ENCODE assay signal across 8 cellular contexts in genomic region chr16:11914759-11915643, GRCh38. TPM values are rescaled to one million over a fixed set of nuclear protein-coding genes. Genes with fewer than 3 reads are reported as not detected.
A peak's percentile ranks its signal among the peaks of the same experiment; 100 is the strongest.
DNase-seq lines count a peak whose midpoint lies in the region; ATAC-seq and TF ChIP-seq lines count a peak whose summit lies in the region.

No MANE protein-coding gene starts in this region.

- H3K9me2 ChIP-seq in OCI-LY1 (ENCODE audit: low read depth, low read length): no peaks in the 10 kb centered on the region

- peak overlapping the region; percentile 86 for H3K9ac ChIP-seq in OCI-LY1 (ENCODE audit: low read length)

- H3K79me2 ChIP-seq in OCI-LY1 (ENCODE audit: insufficient read depth, low read length): peaks cover 54% of the 10 kb centered on the region

- H3K27me3 ChIP-seq in OCI-LY1 (ENCODE audit: insufficient read depth, low read length) (no peaks in the 10 kb centered on the region), upper lobe of left lung (no peaks in the 10 kb centered on the region)

- H4K20me1 ChIP-seq in OCI-LY1 (ENCODE audit: insufficient read depth, low read length): no peaks in the 10 kb centered on the region

- peak overlapping the region; percentile 97 for H3K4me2 ChIP-seq in OCI-LY1 (ENCODE audit: low read length)

- TF ChIP-seq POLR2A in upper lobe of left lung (IDR thresholded peaks at IDR 0.05): no peak

- WGBS in upper lobe of left lung, 2 donors: 0 to 1% methylated on average over 15 to 29 of the region's 97 CpGs

- peak overlapping the region; percentile 41 for H3K27ac ChIP-seq in OCI-LY1 (ENCODE audit: low read depth, low read length, poor library complexity, severe bottlenecking)
- H3K27ac ChIP-seq in upper lobe of left lung: peak overlapping the region; percentile 90 to 97 (median 95)

- H3F3A ChIP-seq in OCI-LY1 (ENCODE audit: insufficient read depth, low read length): no peaks in the 10 kb centered on the region

- H2AFZ ChIP-seq in OCI-LY1 (ENCODE audit: low read length): no peak overlapping the region

- peak; percentile 55 for DNase-seq in NK-92 treated with Interleukin-12 subunit alpha and Interleukin-12 subunit beta, amount 100 ng/mL, for 24 hours (lab: John Stamatoyannopoulos, UW)
- DNase-seq in NK-92 (lab: John Stamatoyannopoulos, UW; ENCODE audit: unreplicated experiment) (no peak), germinal center (ENCODE audit: low spot score) (peak; percentile 70), occipital lobe (lab: John Stamatoyannopoulos, UW) (peak; percentile 39), upper lobe of left lung (peak; percentile 61 to 92)
- peak; percentile 7 to 45 (median 20) for DNase-seq in activated naive CD4-positive, alpha-beta T cell (lab: John Stamatoyannopoulos, UW)

- ATAC-seq in HG02938 (IDR thresholded peaks at IDR 0.05; ENCODE audit: unreplicated experiment) (peak; percentile 19), upper lobe of left lung (ENCODE audit: low FRiP score in 2 of 2) (peak in 1 of 2 donors; percentile 61)

- H3K36me3 ChIP-seq in OCI-LY1 (ENCODE audit: insufficient read depth, low read length) (peaks cover 8% of the 10 kb centered on the region; the same call in 1 of the 2 replicates), upper lobe of left lung (no peaks in the 10 kb centered on the region)

- no peak for TF ChIP-seq CTCF in OCI-LY1 (IDR thresholded peaks at IDR 0.05; ENCODE audit: low read length)
- TF ChIP-seq CTCF in upper lobe of left lung (IDR thresholded peaks at IDR 0.05): peak in 2 of 6 experiments; percentile 6 to 12

- peaks cover 43% of the 10 kb centered on the region for H3K4me1 ChIP-seq in OCI-LY1 (ENCODE audit: insufficient read depth, low read length, severe bottlenecking)
- peaks cover 31 to 50% (median 40%) of the 10 kb centered on the region in 4 donors for H3K4me1 ChIP-seq in upper lobe of left lung

- no peak for TF ChIP-seq EP300 in upper lobe of left lung (IDR thresholded peaks at IDR 0.05)

- H3K9me3 ChIP-seq in OCI-LY1 (ENCODE audit: low read length) (no peaks in the 10 kb centered on the region), upper lobe of left lung (no peaks in the 10 kb centered on the region)

- H3K4me3 ChIP-seq in OCI-LY1 (ENCODE audit: low read depth, low read length, poor library complexity, severe bottlenecking) (peak overlapping the region; percentile 70), upper lobe of left lung (peak overlapping the region; percentile 78 to 97 (median 94))

RNA-seq across cellular contexts. Expression of gene GSPT1, which starts 0.8 kb away (rescaled TPM):
- total RNA-seq in occipital lobe: 75.2 TPM
- total RNA-seq in upper lobe of left lung: 100 to 1,000 TPM in 3 of 6 donors, 10 to 100 TPM in 3; 52.4 to 117 (median 99.6) TPM

RNA-seq across cellular contexts. Expression of gene NPIPB2, which starts 26.8 kb away (rescaled TPM):
- 0.78 TPM for total RNA-seq in occipital lobe
- 10 to 100 TPM in 3 of 6 donors, 1 to 10 TPM in 3; 3.6 to 47.1 (median 9.0) TPM for total RNA-seq in upper lobe of left lung

RNA-seq across cellular contexts. Expression of gene TNFRSF17, which starts 50.0 kb away (rescaled TPM):
- not detected for total RNA-seq in occipital lobe
- 1 to 10 TPM in 3 of 6 donors, not detected in 3; 1.6 to 2.9 (median 2.0) TPM for total RNA-seq in upper lobe of left lung
